In genomic region chr5:18745988-18746615, GRCh38 we compare ENCODE assay signal across 8 cellular contexts.
DNase-seq lines count a peak whose midpoint lies in the region; ATAC-seq and TF ChIP-seq lines count a peak whose summit lies in the region.

No MANE protein-coding gene starts in this region.

- TF ChIP-seq CTCF in foreskin fibroblast (IDR thresholded peaks at IDR 0.05; ENCODE audit: low read depth, low read length) (no peak), spleen (IDR thresholded peaks at IDR 0.05 in 8 of 11, conservative IDR thresholded peaks at IDR 0.05 in 3 of 11) (no peak)

- H3K4me3 ChIP-seq in foreskin fibroblast (ENCODE audit: low read depth in 1 of 2, low read length in 2 of 2) (peak overlapping the region; percentile 26 to 31), spleen (peak overlapping the region; percentile 61 to 85 (median 70))

- 6 to 22% (median 13%) methylated on average over 9 of the region's 9 CpGs for WGBS in spleen, 5 donors

- H3K36me3 ChIP-seq in spleen = no peaks in the 10 kb centered on the region

- no peaks in the 10 kb centered on the region for H3K9me3 ChIP-seq in spleen

- intact Hi-C loops in spleen (cut with DNase I; ENCODE audit: low total_unique reads) = no loop called here

- H3K27ac ChIP-seq in spleen = peak overlapping the region; percentile 73 to 91 (median 88)

- TF ChIP-seq POLR2A in spleen (IDR thresholded peaks at IDR 0.05) = no peak

- H3K4me1 ChIP-seq in spleen = peaks cover 17 to 58% (median 45%) of the 10 kb centered on the region in 6 donors

- DNase-seq in CD1c-positive myeloid dendritic cell (ENCODE audit: extremely low spot score) (peak; percentile 77), NCI-H2227 (lab: John Stamatoyannopoulos, UW; ENCODE audit: unreplicated experiment) (peak; percentile 34), foreskin fibroblast (no peak), spleen (peak; percentile 72), 8988T (no peak)
- peak; percentile 22 to 23 for DNase-seq in activated CD4-positive, alpha-beta T cell treated with anti-CD3 and anti-CD28 coated beads, Interleukin-2, amount 50 U/mL, for 4 hours

- H3K27me3 ChIP-seq in spleen (replicated peaks in 1 of 7) = no peaks in the 10 kb centered on the region

- peak; percentile 65 for ATAC-seq in GM19035 (IDR thresholded peaks at IDR 0.05; ENCODE audit: unreplicated experiment)
- peak; percentile 82 for ATAC-seq in HG03135 (IDR thresholded peaks at IDR 0.05; ENCODE audit: unreplicated experiment)

Comparison
In these comparisons a context has a peak if more than half of its experiments do, and no peak if none do; other contexts are left out.
1. DNase-seq: peak in CD1c-positive myeloid dendritic cell (single experiment), NCI-H2227 (single experiment), activated CD4-positive, alpha-beta T cell treated with anti-CD3 and anti-CD28 coated beads, Interleukin-2, amount 50 U/mL, for 4 hours (2 of 2) and spleen (single experiment); none in foreskin fibroblast (0 of 2) and 8988T (single experiment).